Comparison of ENCODE assay signal across 1 cellular context in the genomic region with DNA sequence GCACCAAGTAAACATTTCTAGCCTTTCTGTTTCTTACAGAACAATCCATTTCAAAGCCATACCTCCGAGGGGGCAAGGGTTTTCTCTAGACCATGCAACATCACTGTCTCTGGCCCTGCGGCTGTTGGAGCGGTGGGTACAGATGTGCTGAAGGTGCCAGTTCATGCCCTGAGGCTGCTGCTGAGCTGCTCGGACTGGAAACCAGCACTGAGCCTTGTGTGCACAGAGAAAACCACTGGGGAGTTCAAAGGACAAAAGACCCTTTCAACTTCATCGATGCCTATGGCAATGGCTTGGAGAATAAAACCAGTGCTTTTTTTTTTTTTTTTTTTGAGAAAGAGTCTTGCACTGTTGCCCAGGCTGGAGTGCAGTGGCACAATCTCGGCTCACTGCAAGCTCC.
TF ChIP-seq lines count a peak whose summit lies in the region.

No MANE protein-coding gene starts in this region.

TF ChIP-seq in K562, 482 proteins besides CTCF, POLR2A, EP300 and RAD21 (continued from another document):
- 0 out of 2 replicates have a peak, but pooled peaks have one; percentile 11 for TF ChIP-seq RB1 (IDR thresholded peaks at IDR 0.05; ENCODE audit: low read depth)
